In the genomic region with DNA sequence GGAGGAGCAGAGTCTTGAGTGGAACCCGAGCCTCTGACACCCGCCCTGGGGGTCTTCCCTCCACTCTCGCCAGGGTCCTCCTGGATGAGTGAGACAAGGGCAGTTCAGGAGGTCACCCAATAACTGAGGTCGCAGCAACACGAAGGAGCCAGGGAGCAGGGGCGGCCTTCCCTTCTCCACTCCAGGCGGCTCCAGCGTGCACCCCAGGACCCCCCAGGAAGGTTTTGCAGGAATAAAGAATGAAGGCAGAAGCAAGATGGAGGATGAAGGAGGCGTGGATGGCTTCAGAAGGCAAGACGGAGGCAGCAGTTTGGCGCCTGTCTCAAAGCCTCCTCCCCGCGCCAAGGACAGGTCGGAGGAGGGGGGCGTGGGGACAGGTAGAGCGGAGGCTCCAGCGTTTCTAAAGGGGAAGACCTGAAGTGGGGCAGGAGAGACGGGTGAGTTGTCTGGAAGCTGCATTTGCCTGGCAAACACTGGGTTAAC, we compare ENCODE assay signal across 7 cellular contexts. TPM values are rescaled to one million over a fixed set of nuclear protein-coding genes. Genes with fewer than 3 reads are reported as not detected.
DNase-seq lines count a peak whose midpoint lies in the region; ATAC-seq and TF ChIP-seq lines count a peak whose summit lies in the region.

No MANE protein-coding gene starts in this region.

- intact Hi-C loops in stomach (cut with DNase I; ENCODE audit: low total_unique reads): no loop called here

- peak overlapping the region; percentile 73 for H3K4me3 Mint-ChIP-seq in activated T-helper 17 cell treated with anti-CD3 and anti-CD28 coated beads, Interleukin-2, amount 50 U/mL, for 72 hours

- H3K27me3 Mint-ChIP-seq in activated T-helper 17 cell treated with anti-CD3 and anti-CD28 coated beads, Interleukin-2, amount 50 U/mL, for 72 hours: peaks cover 7% of the 10 kb centered on the region

- TF ChIP-seq POLR2A in stomach (IDR thresholded peaks at IDR 0.05): no peak

- no peak for DNase-seq in stomach
- no peak for DNase-seq in GM13977 (ENCODE audit: low spot score)
- no peak for DNase-seq in activated effector memory CD4-positive, alpha-beta T cell treated with anti-CD3 and anti-CD28 coated beads, Interleukin-2, amount 50 U/mL, for 16 hours

- 41 to 54% (median 51%) methylated on average over 18 of the region's 18 CpGs for WGBS in stomach, 5 donors

- no peak for TF ChIP-seq EP300 in stomach (IDR thresholded peaks at IDR 0.05)

- H3K27me3 ChIP-seq in iPS-20b (ENCODE audit: insufficient read depth, low read length) (peaks cover 10% of the 10 kb centered on the region; the same call in 1 of the 2 replicates), stomach (peaks cover 0 to 10% (median 0%) of the 10 kb centered on the region in 3 donors)

- no peaks in the 10 kb centered on the region for H3K36me3 Mint-ChIP-seq in activated T-helper 17 cell treated with anti-CD3 and anti-CD28 coated beads, Interleukin-2, amount 50 U/mL, for 72 hours (ENCODE audit: low read depth)

- in situ Hi-C loops in GM13977 (cut with MboI; ENCODE audit: low pct_unique_long_range_greater_than_20kb, low sequenced_read_pairs, unreplicated experiment): no loop called here

- H3K9ac ChIP-seq in iPS-20b (ENCODE audit: low read depth, low read length): peak overlapping the region; percentile 95; the same call in 1 of the 2 replicates

- H3K4me1 Mint-ChIP-seq in activated T-helper 17 cell treated with anti-CD3 and anti-CD28 coated beads, Interleukin-2, amount 50 U/mL, for 72 hours: peaks cover 21% of the 10 kb centered on the region

- H3K9me3 Mint-ChIP-seq in activated T-helper 17 cell treated with anti-CD3 and anti-CD28 coated beads, Interleukin-2, amount 50 U/mL, for 72 hours: no peaks in the 10 kb centered on the region

- H3K36me3 ChIP-seq in iPS-20b (ENCODE audit: insufficient read depth, low read depth, low read length): peaks cover 4% of the 10 kb centered on the region; the same call in 1 of the 2 replicates
- no peaks in the 10 kb centered on the region for H3K36me3 ChIP-seq in stomach

- ATAC-seq in HG02588 (IDR thresholded peaks at IDR 0.05; ENCODE audit: unreplicated experiment) (peak; percentile 5), HG03469 (IDR thresholded peaks at IDR 0.05; ENCODE audit: unreplicated experiment) (no peak)
- peak; percentile 4 for ATAC-seq in activated T-helper 17 cell treated with anti-CD3 and anti-CD28 coated beads, Interleukin-2, amount 50 U/mL, for 72 hours (replicated peaks)

- peak overlapping the region; percentile 93 for H3K4me3 ChIP-seq in iPS-20b (ENCODE audit: low read length)
- H3K4me3 ChIP-seq in stomach: peak overlapping the region; percentile 73 to 92 (median 82)

- no peaks in the 10 kb centered on the region for H3K9me3 ChIP-seq in iPS-20b (ENCODE audit: insufficient read depth, low read depth, low read length)
- H3K9me3 ChIP-seq in stomach: no peaks in the 10 kb centered on the region

- H3K27ac Mint-ChIP-seq in activated T-helper 17 cell treated with anti-CD3 and anti-CD28 coated beads, Interleukin-2, amount 50 U/mL, for 72 hours: peak overlapping the region; percentile 51

- H3K4me1 ChIP-seq in iPS-20b (ENCODE audit: insufficient read depth, low read length) (peaks cover 34% of the 10 kb centered on the region), stomach (peaks cover 39 to 50% (median 45%) of the 10 kb centered on the region in 4 donors)

- H3K27ac ChIP-seq in iPS-20b (ENCODE audit: low read length): no peak overlapping the region
- peak overlapping the region in 2 of 5 donors; percentile 69 to 84 for H3K27ac ChIP-seq in stomach

- TF ChIP-seq CTCF in stomach (IDR thresholded peaks at IDR 0.05) (no peak), GM13977 (IDR thresholded peaks at IDR 0.05; ENCODE audit: extremely low read depth, insufficient read depth, missing control alignments) (no peak)

RNA-seq across cellular contexts. Expression of a gene that starts 0.6 kb away (rescaled TPM):
- total RNA-seq in activated T-helper 17 cell treated with anti-CD3 and anti-CD28 coated beads, Interleukin-2, amount 50 U/mL, for 72 hours: 10 to 100 TPM; 28.7 to 45.0 TPM
- 1,000 to 10,000 TPM in 1 of 5 donors, 100 to 1,000 TPM in 2, 10 to 100 TPM in 2; 35.6 to 1,030 (median 105) TPM for total RNA-seq in stomach
- polyA plus RNA-seq in stomach: 10 to 100 TPM; 26.9 to 40.8 (median 32.2) TPM
